Comparison of ENCODE assay signal across 8 cellular contexts in the genomic region with DNA sequence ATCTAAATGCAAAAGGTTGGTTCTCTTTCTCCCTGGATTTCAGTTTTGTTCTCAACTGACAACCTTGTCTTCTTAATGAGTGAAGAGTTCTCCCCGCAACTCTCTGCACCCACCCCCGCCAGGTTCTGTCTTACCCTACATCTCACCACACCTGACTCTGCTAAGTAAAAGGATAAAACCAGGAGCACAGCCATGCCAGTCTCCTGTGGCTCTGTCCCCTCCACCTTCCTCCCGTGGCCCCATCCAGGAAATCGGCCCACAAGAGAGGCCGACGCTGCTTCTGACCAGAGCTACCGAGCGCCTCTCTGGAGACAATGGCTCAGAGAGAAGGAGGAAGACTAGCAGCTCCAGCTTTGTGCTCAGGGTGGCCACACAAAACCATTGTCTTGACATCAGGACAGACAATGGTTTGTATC.
A peak's percentile ranks its signal among the peaks of the same experiment; 100 is the strongest.
DNase-seq lines count a peak whose midpoint lies in the region; ATAC-seq and TF ChIP-seq lines count a peak whose summit lies in the region.

No MANE protein-coding gene starts in this region.

- H3K9me3 Mint-ChIP-seq in activated CD4-positive, alpha-beta T cell treated with anti-CD3 and anti-CD28 coated beads for 36 hours (ENCODE audit: low read depth): no peaks in the 10 kb centered on the region

- no peaks in the 10 kb centered on the region for H3K36me3 Mint-ChIP-seq in activated CD4-positive, alpha-beta T cell treated with anti-CD3 and anti-CD28 coated beads for 36 hours (ENCODE audit: low read depth)

- H3K27ac ChIP-seq in angular gyrus (ENCODE audit: low read depth, low read length) (peak overlapping the region; percentile 26), left lung (peak overlapping the region in 1 of 2 donors; percentile 78), temporal lobe (ENCODE audit: low read depth, low read length) (peak overlapping the region; percentile 59)
- no peak overlapping the region for H3K27ac ChIP-seq in effector memory CD4-positive, alpha-beta T cell (ENCODE audit: insufficient read depth, low read length, poor library complexity, severe bottlenecking)

- DNase-seq in activated CD4-positive, alpha-beta T cell treated with anti-CD3 and anti-CD28 coated beads for 36 hours: peak; percentile 11
- DNase-seq in activated CD4-positive, alpha-beta T cell treated with anti-CD3 and anti-CD28 coated beads for 48 hours: no peak
- DNase-seq in left lung: no peak
- DNase-seq in central memory CD4-positive, alpha-beta T cell: no peak
- no peak for DNase-seq in effector memory CD4-positive, alpha-beta T cell

- CTCF ChIA-PET in activated CD4-positive, alpha-beta T cell treated with anti-CD3 and anti-CD28 coated beads for 36 hours (lab: Charles Lee): interaction anchor here (0.7 to 1.5 kb wide), 3 partner anchors 9 to 256 kb away, joined by 3 to 6 read pairs (median 4); no protein-coding TSS in a partner anchor

- H3K36me3 ChIP-seq in left lung: no peaks in the 10 kb centered on the region
- no peaks in the 10 kb centered on the region for H3K36me3 ChIP-seq in effector memory CD4-positive, alpha-beta T cell (ENCODE audit: control insufficient read depth, insufficient read depth, low read length)

- no peaks in the 10 kb centered on the region for H3K9me3 ChIP-seq in left lung
- H3K9me3 ChIP-seq in effector memory CD4-positive, alpha-beta T cell (ENCODE audit: control insufficient read depth, low read length): no peaks in the 10 kb centered on the region

- TF ChIP-seq CTCF in left lung (IDR thresholded peaks at IDR 0.05): no peak

- no peak overlapping the region for H3K4me3 ChIP-seq in left lung
- no peak overlapping the region for H3K4me3 ChIP-seq in effector memory CD4-positive, alpha-beta T cell (ENCODE audit: insufficient read depth, low read depth, low read length, poor library complexity, severe bottlenecking)

- POLR2A ChIA-PET in activated CD4-positive, alpha-beta T cell treated with anti-CD3 and anti-CD28 coated beads for 36 hours (lab: Charles Lee): interaction anchor here (0.6 kb wide), 1 partner anchor 67 kb away, joined by 3 read pairs; no protein-coding TSS in a partner anchor

- H3K27me3 Mint-ChIP-seq in activated CD4-positive, alpha-beta T cell treated with anti-CD3 and anti-CD28 coated beads for 36 hours: peaks cover 3% of the 10 kb centered on the region

- peaks cover 14 to 22% of the 10 kb centered on the region in 2 donors for H3K4me1 ChIP-seq in left lung
- H3K4me1 ChIP-seq in effector memory CD4-positive, alpha-beta T cell (ENCODE audit: control insufficient read depth, insufficient read depth, low read length, poor library complexity, severe bottlenecking): peaks cover 9% of the 10 kb centered on the region

- peaks cover 22% of the 10 kb centered on the region for H3K4me1 Mint-ChIP-seq in activated CD4-positive, alpha-beta T cell treated with anti-CD3 and anti-CD28 coated beads for 36 hours

- H3K27ac Mint-ChIP-seq in activated CD4-positive, alpha-beta T cell treated with anti-CD3 and anti-CD28 coated beads for 36 hours: peak overlapping the region; percentile 2

- peaks cover 0 to 5% of the 10 kb centered on the region in 2 donors for H3K27me3 ChIP-seq in left lung
- no peaks in the 10 kb centered on the region for H3K27me3 ChIP-seq in effector memory CD4-positive, alpha-beta T cell (replicated peaks; ENCODE audit: control insufficient read depth, insufficient read depth, low read length, poor library complexity, severe bottlenecking)

- no peak for ATAC-seq in activated CD4-positive, alpha-beta T cell treated with anti-CD3 and anti-CD28 coated beads for 36 hours
- peak; percentile 24 for ATAC-seq in left lung
- no peak for ATAC-seq in HG03354 (IDR thresholded peaks at IDR 0.05; ENCODE audit: poor library complexity, severe bottlenecking, unreplicated experiment)

- intact Hi-C loops in activated CD4-positive, alpha-beta T cell treated with anti-CD3 and anti-CD28 coated beads for 36 hours (cut with DNase I, micrococcal nuclease): no loop called here
- intact Hi-C loops in left lung (cut with DNase I): no loop called here

- H3K4me3 Mint-ChIP-seq in activated CD4-positive, alpha-beta T cell treated with anti-CD3 and anti-CD28 coated beads for 36 hours: no peak overlapping the region
